23 cellular contexts compared by ENCODE assay signal in genomic region chr17:27417596-27418365, GRCh38. TPM values are rescaled to one million over a fixed set of nuclear protein-coding genes. Genes with fewer than 3 reads are reported as not detected.
DNase-seq lines count a peak whose midpoint lies in the region; FAIRE-seq and TF ChIP-seq lines count a peak whose summit lies in the region.
"Had no signal": no experiment of that assay in that cellular context is flagged by ENCODE, and none has a peak within 500 bp of the region (broad histone marks: within the 10 kb centered on the region; RNA-seq: fewer than 3 reads in every experiment).

No MANE protein-coding gene starts in this region.

- no peaks in the 10 kb centered on the region for H3K9me3 Mint-ChIP-seq in chondrocyte (ENCODE audit: low read depth)
- no peaks in the 10 kb centered on the region for H3K9me3 Mint-ChIP-seq in type B pancreatic cell
- H3K9me3 Mint-ChIP-seq: CD4-positive, CD25-positive, alpha-beta regulatory T cell; CD8-positive, alpha-beta memory T cell had no signal

- intact Hi-C loops in posterior vena cava (cut with DNase I), result no loop called here

- H3K27ac ChIP-seq in H1 (ENCODE audit: low read depth, low read length), result no peak overlapping the region
- H3K27ac ChIP-seq: GM23248 had no signal

- no peak overlapping the region for H3K27ac Mint-ChIP-seq in chondrocyte (ENCODE audit: unreplicated experiment)
- H3K27ac Mint-ChIP-seq in type B pancreatic cell, result no peak overlapping the region
- H3K27ac Mint-ChIP-seq: CD4-positive, CD25-positive, alpha-beta regulatory T cell had no signal

- H3K4me3 Mint-ChIP-seq in chondrocyte (ENCODE audit: unreplicated experiment), result no peak overlapping the region
- H3K4me3 Mint-ChIP-seq in type B pancreatic cell, result no peak overlapping the region
- H3K4me3 Mint-ChIP-seq: CD4-positive, CD25-positive, alpha-beta regulatory T cell; CD8-positive, alpha-beta memory T cell had no signal

- no peaks in the 10 kb centered on the region; a peak in 1 of 7 replicates for H3K4me1 ChIP-seq in H1 (replicated peaks in 1 of 4; ENCODE audit: control insufficient read depth in 3 of 4, insufficient read depth in 4 of 4, low read length in 3 of 4)
- H3K4me1 ChIP-seq: BE2C had no signal

- no peak overlapping the region for H4K8ac ChIP-seq in H1 (ENCODE audit: extremely low read depth, insufficient read depth, low read length)

- no peak overlapping the region for H2AFZ ChIP-seq in H1 (ENCODE audit: low read length)
- H2AFZ ChIP-seq: GM23248 had no signal

- CTCF ChIA-PET in H1 (lab: Charles Lee; ENCODE audit: partially characterized antibody), result interaction anchor here (1.4 kb wide), 1 partner anchor 38 kb away, joined by 3 read pairs; no protein-coding TSS in a partner anchor

- no peak overlapping the region for H2BK15ac ChIP-seq in H1 (ENCODE audit: low read length)

- H2AK5ac ChIP-seq in H1 (ENCODE audit: low read depth, low read length), result no peak overlapping the region

- H3K79me2 ChIP-seq in H1 (ENCODE audit: control insufficient read depth in 1 of 2, insufficient read depth in 2 of 2, low read length in 2 of 2), result no peaks in the 10 kb centered on the region

- POLR2A ChIA-PET in H1 (lab: Charles Lee; ENCODE audit: partially characterized antibody), result interaction anchor here (1.3 kb wide), 1 partner anchor 38 kb away, joined by 3 read pairs; the partner anchor contains the start of gene KSR1

- no peak overlapping the region for H4K91ac ChIP-seq in H1 (replicated peaks; ENCODE audit: insufficient read length, low read length)

- no peaks in the 10 kb centered on the region for H3K9me3 ChIP-seq in H1 (ENCODE audit: insufficient read depth in 2 of 2, low read depth in 1 of 2, low read length in 1 of 2)
- H3K9me3 ChIP-seq: BE2C had no signal

- no peak overlapping the region for H3K56ac ChIP-seq in H1 (replicated peaks; ENCODE audit: insufficient read length, low read depth, low read length)

- no peak for TF ChIP-seq POLR2A in H1 (IDR thresholded peaks at IDR 0.05; ENCODE audit: control extremely low read depth in 1 of 2, low read depth in 2 of 2, low read length in 2 of 2)

- H3K27me3 Mint-ChIP-seq in chondrocyte (ENCODE audit: low read depth) (no peaks in the 10 kb centered on the region), type B pancreatic cell (peaks cover 3% of the 10 kb centered on the region)
- H3K27me3 Mint-ChIP-seq: CD4-positive, CD25-positive, alpha-beta regulatory T cell; CD8-positive, alpha-beta memory T cell had no signal

- no peak overlapping the region for H3K4me3 ChIP-seq in H1 (ENCODE audit: extremely low read depth in 1 of 4, insufficient read depth in 2 of 4, low read depth in 3 of 4, low read length in 4 of 4)
- H3K4me3 ChIP-seq: GM12878, GM23248 had no signal

- no peak overlapping the region for H4K5ac ChIP-seq in H1 (ENCODE audit: insufficient read length, low read depth, low read length)

- no peak for TF ChIP-seq EP300 in H1 (IDR thresholded peaks at IDR 0.05; ENCODE audit: borderline replicate concordance in 1 of 2, low read depth in 2 of 2, low read length in 2 of 2)

- no peaks in the 10 kb centered on the region for H3K27me3 ChIP-seq in H1 (replicated peaks in 1 of 4; ENCODE audit: control insufficient read depth in 3 of 4, extremely low read depth in 1 of 4, insufficient read depth in 3 of 4, low read length in 3 of 4)
- H3K27me3 ChIP-seq: BE2C had no signal

- no peaks in the 10 kb centered on the region for H3K36me3 ChIP-seq in H1 (ENCODE audit: control insufficient read depth in 2 of 4, insufficient read depth in 4 of 4, low read length in 3 of 4)
- H3K36me3 ChIP-seq: BE2C had no signal

- H3K23ac ChIP-seq in H1 (ENCODE audit: insufficient read length), result no peak overlapping the region

- H4K20me1 ChIP-seq in H1 (replicated peaks in 1 of 2; ENCODE audit: control insufficient read depth in 1 of 2, insufficient read depth in 2 of 2, low read length in 2 of 2), result no peaks in the 10 kb centered on the region

- H3K4me1 Mint-ChIP-seq in chondrocyte (ENCODE audit: low read depth) (no peaks in the 10 kb centered on the region), type B pancreatic cell (ENCODE audit: unreplicated experiment) (no peaks in the 10 kb centered on the region)
- H3K4me1 Mint-ChIP-seq: CD4-positive, CD25-positive, alpha-beta regulatory T cell; CD8-positive, alpha-beta memory T cell had no signal

- DNase-seq in chondrocyte (ENCODE audit: low spot score) (peak; percentile 56), H1 (ENCODE audit: low read depth in 1 of 2, low spot score in 2 of 2) (no peak), posterior vena cava (ENCODE audit: low spot score) (peak; percentile 55), type B pancreatic cell (ENCODE audit: extremely low spot score, unreplicated experiment) (peak; percentile 56), cerebellar cortex (ENCODE audit: low spot score) (no peak), cortex of kidney (lab: John Stamatoyannopoulos, UW) (no peak), SHP77 (lab: John Stamatoyannopoulos, UW) (no peak)
- DNase-seq: ACHN; BE2C; C1 segment of cervical spinal cord; CD4-positive, CD25-positive, alpha-beta regulatory T cell; CD8-positive, alpha-beta memory T cell; COR-L47; DMS 273 treated with DMSO at 0.1 percent for 48 hours; DMS53; DND-41; EL; GM23248; HCEC 1CT had no signal

- no peak overlapping the region for H2BK12ac ChIP-seq in H1 (ENCODE audit: low read depth, low read length)

- H2BK120ac ChIP-seq in H1 (replicated peaks; ENCODE audit: low read depth, low read length), result no peak overlapping the region

- no peak for TF ChIP-seq RAD21 in H1 (IDR thresholded peaks at IDR 0.05 in 1 of 2, conservative IDR thresholded peaks at IDR 0.05 in 1 of 2; ENCODE audit: low read depth in 2 of 2, low read length in 2 of 2)

- no peak overlapping the region for H3K14ac ChIP-seq in H1 (ENCODE audit: insufficient read length)

- no peak overlapping the region for H3K4me2 ChIP-seq in H1 (ENCODE audit: insufficient read depth in 1 of 2, low read depth in 2 of 2, low read length in 2 of 2)

- no peaks in the 10 kb centered on the region for H3K79me1 ChIP-seq in H1 (ENCODE audit: low read depth, low read length)

- no peak overlapping the region for H3K18ac ChIP-seq in H1 (ENCODE audit: extremely low read depth, low read length)

- 0 out of 2 replicates have a peak overlapping the region, but pooled peaks have one; percentile 32 for H2BK20ac ChIP-seq in H1 (ENCODE audit: low read length)

- FAIRE-seq in H1 (lab: Jason Lieb, UNC), result no peak
- FAIRE-seq: A204.1, GM12878, GM19239, H54 had no signal

- no peak for TF ChIP-seq CTCF in chondrocyte (IDR thresholded peaks at IDR 0.05)
- TF ChIP-seq CTCF in H1 (IDR thresholded peaks at IDR 0.05; ENCODE audit: control extremely low read depth in 1 of 3, insufficient read depth in 1 of 3, low read depth in 1 of 3, low read length in 3 of 3), result no peak
- TF ChIP-seq CTCF in type B pancreatic cell (conservative IDR thresholded peaks at IDR 0.05), result no peak

- H3K36me3 Mint-ChIP-seq in chondrocyte (ENCODE audit: low read depth) (no peaks in the 10 kb centered on the region), type B pancreatic cell (no peaks in the 10 kb centered on the region)
- H3K36me3 Mint-ChIP-seq: CD4-positive, CD25-positive, alpha-beta regulatory T cell; CD8-positive, alpha-beta memory T cell had no signal

- WGBS in H1 (ENCODE audit: extremely low coverage in 1 of 2, insufficient coverage in 1 of 2, insufficient read length in 1 of 2, insufficient replicate concordance in 2 of 2, low coverage in 1 of 2, low lambda C conversion rate in 2 of 2, missing lambda C conversion rate in 1 of 2), 2 experiments, result 89% methylated on average over 12 of the region's 13 CpGs; no CpG with 5 or more reads in 1 of the 2 experiments

- no peaks in the 10 kb centered on the region for H3K23me2 ChIP-seq in H1 (ENCODE audit: low read depth, low read length)

- H2BK5ac ChIP-seq in H1 (ENCODE audit: low read depth, low read length), result no peak overlapping the region

- no peak overlapping the region for H3K9ac ChIP-seq in H1 (replicated peaks in 1 of 4; ENCODE audit: extremely low read depth in 1 of 4, low read depth in 3 of 4, low read length in 3 of 4)
- H3K9ac ChIP-seq: GM23248 had no signal

- H3K4ac ChIP-seq in H1 (replicated peaks; ENCODE audit: insufficient read length, low read depth, low read length), result no peak overlapping the region

TF ChIP-seq in H1, 55 proteins besides CTCF, POLR2A, EP300 and RAD21:
- no peak for TF ChIP-seq SIN3A (conservative IDR thresholded peaks at IDR 0.05 in 1 of 2, IDR thresholded peaks at IDR 0.05 in 1 of 2; ENCODE audit: low read depth in 1 of 2, low read length in 2 of 2)
- TF ChIP-seq CBX8 (IDR thresholded peaks at IDR 0.05; ENCODE audit: borderline replicate concordance, low read depth, low read length), result no peak
- TF ChIP-seq BACH1 (IDR thresholded peaks at IDR 0.05; ENCODE audit: low read length), result no peak
- no peak for TF ChIP-seq CTBP2 (IDR thresholded peaks at IDR 0.05; ENCODE audit: borderline replicate concordance, insufficient read depth, insufficient read length, low read length)
TF ChIP-seq in H1: peak in this region for 0.

RNA-seq across cellular contexts. Expression of gene KSR1, which starts 38.5 kb away (rescaled TPM):
- total RNA-seq in chondrocyte (52.9 to 60.6 TPM (median 59.3 TPM) in 3 replicates), posterior vena cava (10 to 100 TPM; 30.3 to 35.5 TPM), type B pancreatic cell (ENCODE audit: low replicate concordance) (57.8 and 74.0 TPM in 2 replicates)
- total RNA-seq in H1 (2021; fragmentation: NEBNext Ultra II Directional; extraction: Animal tissue kit (Norgen Biotek cat#: 25700)), result 33.9 and 34.7 TPM in 2 replicates
- polyA plus RNA-seq in H1 (2011; rRNA removed), result 14.1 and 26.8 TPM in 2 replicates
- polyA plus RNA-seq in H1 (2011; cell fraction: cytosol; rRNA removed), result 20.7 TPM
- 87.7 TPM for polyA plus RNA-seq in H1 (2011; cell fraction: nucleus; rRNA removed)
- polyA plus RNA-seq in H1 (2012, experiment 1 of 2), result 19.6 to 26.5 TPM (median 24.3 TPM) in 4 replicates
- polyA plus RNA-seq in H1 (2012, experiment 2 of 2), result 23.5 TPM
- 21.2 TPM for polyA plus RNA-seq in H1 (2013, experiment 1 of 2)
- polyA plus RNA-seq in H1 (2013, experiment 2 of 2), result 21.5 TPM
- 30.5 and 37.0 TPM in 2 replicates for polyA minus RNA-seq in H1 (2011; rRNA and poly(A)+ RNA removed)
- polyA minus RNA-seq in H1 (2011; cell fraction: cytosol; rRNA and poly(A)+ RNA removed), result 30.8 TPM
- polyA minus RNA-seq in H1 (2011; cell fraction: nucleus; rRNA and poly(A)+ RNA removed), result 56.9 TPM

Comparison
In these comparisons a context has a peak if more than half of its experiments do, and no peak if none do; other contexts are left out.
1. DNase-seq: peak in chondrocyte (single experiment), posterior vena cava (single experiment) and type B pancreatic cell (single experiment); none in H1 (0 of 2), cerebellar cortex (single experiment), cortex of kidney (single experiment) and SHP77 (0 of 2).